ENCODE assay signal across 13 cellular contexts in the genomic region with DNA sequence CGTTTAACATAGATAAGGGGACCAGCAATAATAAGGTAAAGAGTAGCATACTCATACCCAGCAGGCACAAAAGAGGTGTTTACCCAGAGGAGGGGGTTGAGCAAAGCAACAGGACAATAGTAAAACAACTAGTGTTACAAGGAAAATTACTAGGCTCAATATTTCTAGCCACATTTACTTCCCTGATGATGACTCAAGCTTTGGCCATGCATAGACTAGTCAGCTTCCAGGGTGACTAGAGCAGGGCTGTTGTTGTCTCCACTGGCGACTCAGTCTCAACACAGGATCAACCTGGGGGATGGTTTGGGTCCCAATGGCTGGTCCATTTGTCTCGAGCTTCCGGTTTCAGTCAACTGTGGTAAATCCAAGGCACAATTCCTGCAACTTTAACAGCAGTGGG.
A peak's percentile ranks its signal among the peaks of the same experiment; 100 is the strongest.
DNase-seq lines count a peak whose midpoint lies in the region; ATAC-seq, FAIRE-seq and TF ChIP-seq lines count a peak whose summit lies in the region.
"Had no signal": no experiment of that assay in that cellular context is flagged by ENCODE, and none has a peak within 500 bp of the region (broad histone marks: within the 10 kb centered on the region; RNA-seq: fewer than 3 reads in every experiment).

No MANE protein-coding gene starts in this region.

- no peak for ATAC-seq in stimulated activated naive CD8-positive, alpha-beta T cell treated with anti-CD3 and anti-CD28 coated beads, Interleukin-15, Interleukin-2, amounts not matched to agents 100 U/mL and 50 U/mL, for 24 hours

- DNase-seq in Daoy (ENCODE audit: low read depth) (peak; percentile 71), MV-4-11 (lab: John Stamatoyannopoulos, UW) (peak; percentile 64), epithelial cell of prostate (ENCODE audit: low read depth, low spot score) (peak; percentile 60), myocyte (ENCODE audit: low read depth) (peak; percentile 80), GM12891 (ENCODE audit: insufficient read length, low spot score) (no peak), NCI-H1930 (lab: John Stamatoyannopoulos, UW) (no peak)
- no peak for DNase-seq in stimulated activated naive CD8-positive, alpha-beta T cell treated with anti-CD3 and anti-CD28 coated beads, Interleukin-15, Interleukin-2, amounts not matched to agents 100 U/mL and 50 U/mL, for 24 hours
- no peak for DNase-seq in activated naive CD4-positive, alpha-beta T cell (lab: John Stamatoyannopoulos, UW)
- DNase-seq: activated T-cell treated with anti-CD3 and anti-CD28 coated beads, Interleukin-2, amount 50 U/mL, for 48 hours; BE2C; effector CD4-positive, alpha-beta T cell; stimulated activated CD4-positive, alpha-beta T cell treated with anti-CD3 and anti-CD28 coated beads, Interleukin-1b, Interleukin-23, amount 100 ng/mL, for 48 hours had no signal

- TF ChIP-seq POLR2A in GM12891 (IDR thresholded peaks at IDR 0.05; ENCODE audit: low read depth, low read length): no peak

- H3K27ac ChIP-seq in epithelial cell of prostate: peak overlapping the region; percentile 73
- H3K27ac ChIP-seq: parathyroid adenoma had no signal

- no peak for FAIRE-seq in GM12891 (lab: Jason Lieb, UNC)

TF ChIP-seq in GM12891, 5 proteins besides CTCF, POLR2A, EP300 and RAD21:
- TF ChIP-seq TAF1 (IDR thresholded peaks at IDR 0.05; ENCODE audit: low read depth, low read length) (no peak), SPI1 (IDR thresholded peaks at IDR 0.05; ENCODE audit: low read depth, low read length) (no peak), POU2F2 (IDR thresholded peaks at IDR 0.05; ENCODE audit: low read depth, low read length) (no peak), POLR2AphosphoS5 (IDR thresholded peaks at IDR 0.05; ENCODE audit: low read depth, low read length) (no peak), PAX5 (IDR thresholded peaks at IDR 0.05; ENCODE audit: insufficient read depth, low read length, severe bottlenecking) (no peak)

Comparison
In these comparisons a context has a peak if more than half of its experiments do, and no peak if none do; other contexts are left out.
1. DNase-seq: peak in Daoy (single experiment), MV-4-11 (single experiment), epithelial cell of prostate (single experiment) and myocyte (single experiment); none in stimulated activated naive CD8-positive, alpha-beta T cell treated with anti-CD3 and anti-CD28 coated beads, Interleukin-15, Interleukin-2, amounts not matched to agents 100 U/mL and 50 U/mL, for 24 hours (single experiment), GM12891 (single experiment), activated naive CD4-positive, alpha-beta T cell (0 of 4) and NCI-H1930 (0 of 2).